In the genomic region with DNA sequence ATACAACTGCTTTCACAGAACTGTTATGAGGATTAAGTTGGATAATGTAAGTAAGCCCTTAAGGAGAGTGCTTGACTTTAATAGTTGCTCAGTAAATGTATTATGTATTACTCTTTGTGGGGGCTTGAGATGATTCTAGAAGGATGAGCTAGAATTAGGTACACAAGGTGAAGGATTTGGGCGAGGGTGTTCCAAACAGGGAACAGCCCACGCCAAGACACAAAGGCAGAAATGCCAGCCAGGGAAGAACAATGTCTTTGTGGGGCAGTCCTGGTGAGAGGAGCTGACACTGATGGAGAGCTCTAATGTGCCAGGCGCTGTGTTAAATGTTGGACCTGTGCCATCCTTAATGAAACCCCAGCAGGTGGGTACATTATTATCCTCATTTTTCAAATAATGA, we compare ENCODE assay signal across 20 cellular contexts.
"Had no signal": no experiment of that assay in that cellular context is flagged by ENCODE, and none has a peak within 500 bp of the region (broad histone marks: within the 10 kb centered on the region; RNA-seq: fewer than 3 reads in every experiment).

No MANE protein-coding gene starts in this region.

- H3K9me3 ChIP-seq: breast epithelium, gastroesophageal sphincter, prostate gland, right atrium auricular region, spleen, upper lobe of right lung had no signal

- DNase-seq: activated CD4-positive, alpha-beta T cell treated with anti-CD3 and anti-CD28 coated beads for 4 hours; activated CD4-positive, alpha-beta T cell treated with anti-CD3 and anti-CD28 coated beads, Interleukin-2, amount 50 U/mL, for 48 hours; activated CD4-positive, CD25-positive, alpha-beta regulatory T cell; activated CD8-positive, alpha-beta memory T cell treated with anti-CD3 and anti-CD28 coated beads, Interleukin-2, amount 50 U/mL, for 48 hours; activated naive CD4-positive, alpha-beta T cell; activated naive CD8-positive, alpha-beta T cell treated with anti-CD3 and anti-CD28 coated beads for 36 hours; activated T-cell treated with anti-CD3 and anti-CD28 coated beads, Interleukin-2, amount 50 U/mL, for 4 hours; endodermal cell; midbrain; natural killer cell; spleen; stimulated activated CD4-positive, alpha-beta T cell treated with anti-CD3 and anti-CD28 coated beads, Interleukin-4, amount 100 ng/mL, for 24 hours; stimulated activated naive CD4-positive, alpha-beta T cell treated with Interleukin-2 at 50 U/mL for 16 hours; upper lobe of right lung had no signal

- H3K4me3 Mint-ChIP-seq: activated naive CD8-positive, alpha-beta T cell treated with anti-CD3 and anti-CD28 coated beads for 36 hours; activated T-cell treated with anti-CD3 and anti-CD28 coated beads, Interleukin-2, amount 50 U/mL, for 4 hours; endodermal cell; natural killer cell had no signal

- H3K36me3 Mint-ChIP-seq: activated naive CD8-positive, alpha-beta T cell treated with anti-CD3 and anti-CD28 coated beads for 36 hours; natural killer cell had no signal

- H3K36me3 ChIP-seq: breast epithelium, gastroesophageal sphincter, prostate gland, right atrium auricular region, spleen, upper lobe of right lung had no signal

- H3K27ac ChIP-seq: breast epithelium, coronary artery, gastroesophageal sphincter, prostate gland, right atrium auricular region, spleen, upper lobe of right lung had no signal

- H3K4me1 ChIP-seq: breast epithelium, gastroesophageal sphincter, prostate gland, right atrium auricular region, spleen, upper lobe of right lung had no signal

- H3K27me3 Mint-ChIP-seq: activated naive CD8-positive, alpha-beta T cell treated with anti-CD3 and anti-CD28 coated beads for 36 hours had no signal

- H3K4me1 Mint-ChIP-seq: endodermal cell had no signal

- H3K4me3 ChIP-seq: breast epithelium, coronary artery, gastroesophageal sphincter, prostate gland, right atrium auricular region, spleen, upper lobe of right lung had no signal

- H3K27me3 ChIP-seq: breast epithelium, gastroesophageal sphincter, right atrium auricular region, spleen, upper lobe of right lung had no signal

- H3K9me3 Mint-ChIP-seq: activated naive CD8-positive, alpha-beta T cell treated with anti-CD3 and anti-CD28 coated beads for 36 hours; activated T-cell treated with anti-CD3 and anti-CD28 coated beads, Interleukin-2, amount 50 U/mL, for 4 hours; activated T-helper 2 cell treated with anti-CD3 and anti-CD28 coated beads, Interferon-gamma antibody, Interleukin-2, Interleukin-4, amounts not matched to agents 10 μg/mL and 5 μg/mL and 100 μg/mL, durations not matched to agents 14 hours and 24 hours and 36 hours; endodermal cell; natural killer cell had no signal

- H3K27ac Mint-ChIP-seq: activated naive CD8-positive, alpha-beta T cell treated with anti-CD3 and anti-CD28 coated beads for 36 hours; activated T-helper 2 cell treated with anti-CD3 and anti-CD28 coated beads, Interferon-gamma antibody, Interleukin-2, Interleukin-4, amounts not matched to agents 10 μg/mL and 5 μg/mL and 100 μg/mL, durations not matched to agents 14 hours and 24 hours and 36 hours; endodermal cell; natural killer cell had no signal
